Comparison of ENCODE assay signal across 7 cellular contexts in the genomic region with DNA sequence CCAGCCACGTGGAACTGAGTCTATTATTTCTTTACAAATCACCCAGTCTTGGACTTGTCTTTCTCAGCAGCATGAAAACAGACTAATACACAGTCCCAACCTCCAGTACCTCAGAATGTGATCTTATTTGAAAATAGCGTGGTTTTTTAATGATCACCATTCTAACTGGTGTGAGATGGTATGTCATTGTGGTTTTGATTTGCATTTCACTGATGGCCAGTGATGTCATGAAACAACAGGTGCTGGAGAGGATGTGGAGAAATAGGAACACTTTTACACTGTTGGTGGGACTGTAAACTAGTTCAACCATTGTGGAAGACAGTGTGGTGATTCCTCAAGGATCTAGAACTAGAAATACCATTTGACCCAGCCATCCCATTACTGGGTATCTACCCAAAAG. TPM values are rescaled to one million over a fixed set of nuclear protein-coding genes. Genes with fewer than 3 reads are reported as not detected.
"Had no signal": no experiment of that assay in that cellular context is flagged by ENCODE, and none has a peak within 500 bp of the region (broad histone marks: within the 10 kb centered on the region; RNA-seq: fewer than 3 reads in every experiment).

No MANE protein-coding gene starts in this region.

RNA-seq across cellular contexts. Expression of a gene that starts 32.1 kb away (rescaled TPM):
- total RNA-seq: GM23248, GM23338, H1, H4, H7, H9, HFFc6 had no signal
- polyA plus RNA-seq: GM23248, GM23338, H1 had no signal
